9 cellular contexts compared by ENCODE assay signal in the genomic region with DNA sequence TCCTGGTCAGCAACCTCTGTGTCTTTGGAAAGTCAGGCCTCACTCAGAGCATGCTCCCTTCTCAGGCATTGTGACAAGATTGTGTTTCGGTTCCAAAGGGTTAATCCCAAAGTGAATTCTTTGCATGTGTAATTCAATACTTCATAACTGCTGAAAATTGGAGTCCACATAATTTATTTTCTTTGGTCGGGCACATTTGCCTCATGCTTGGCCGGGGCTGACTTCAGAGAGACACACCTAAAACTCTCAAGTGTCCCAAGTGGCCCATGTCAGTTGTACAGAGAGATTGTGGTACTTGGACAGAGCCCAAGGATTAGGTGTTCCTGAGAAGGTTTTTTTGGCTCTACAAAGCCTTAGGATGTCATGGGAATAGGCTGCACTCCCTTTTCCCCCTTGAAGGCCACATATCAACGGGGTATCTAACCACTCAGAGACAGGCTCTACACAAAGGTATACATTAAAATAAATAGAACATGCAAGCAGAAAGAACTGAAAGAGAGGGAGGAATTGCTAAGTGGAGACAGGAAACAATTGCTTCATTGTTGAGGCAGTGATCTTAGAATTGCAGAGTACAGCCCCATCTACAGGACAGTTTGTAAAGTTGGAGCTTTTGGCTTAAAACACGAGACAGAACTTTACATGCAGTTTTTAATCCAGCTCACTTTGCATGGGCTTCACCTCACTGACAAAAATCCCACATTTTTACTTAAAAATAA.
DNase-seq lines count a peak whose midpoint lies in the region; ATAC-seq, FAIRE-seq and TF ChIP-seq lines count a peak whose summit lies in the region.
"Had no signal": no experiment of that assay in that cellular context is flagged by ENCODE, and none has a peak within 500 bp of the region (broad histone marks: within the 10 kb centered on the region; RNA-seq: fewer than 3 reads in every experiment).

No MANE protein-coding gene starts in this region.

- H3K27ac ChIP-seq in WERI-Rb-1 (no peak overlapping the region), heart right ventricle (peak overlapping the region in 8 of 10 donors; percentile 27 to 81 (median 50))
- H3K27ac ChIP-seq: neutrophil had no signal

- peak; percentile 80 for FAIRE-seq in A204.1 (lab: Jason Lieb, UNC)

- ATAC-seq in GM18511 (IDR thresholded peaks at IDR 0.05; ENCODE audit: unreplicated experiment) (peak; percentile 39), HG02973 (IDR thresholded peaks at IDR 0.05; ENCODE audit: unreplicated experiment) (peak; percentile 14), heart right ventricle (peak; percentile 64 to 86 (median 82))

- WGBS in heart right ventricle, 2 donors = 12 to 14% methylated on average over 5 of the region's 5 CpGs

- TF ChIP-seq CTCF in WERI-Rb-1 (IDR thresholded peaks at IDR 0.05; ENCODE audit: low read depth, low read length) (peak; percentile 72), heart right ventricle (IDR thresholded peaks at IDR 0.05) (peak; percentile 25 to 70 (median 64))

- H3K27me3 ChIP-seq in WERI-Rb-1 (ENCODE audit: insufficient read depth, low read depth, severe bottlenecking) (no peaks in the 10 kb centered on the region), heart right ventricle (no peaks in the 10 kb centered on the region)

- H3K36me3 ChIP-seq in WERI-Rb-1 (no peaks in the 10 kb centered on the region), heart right ventricle (no peaks in the 10 kb centered on the region)
- H3K36me3 ChIP-seq: neutrophil had no signal

- intact Hi-C loops in heart right ventricle (cut with DNase I) = loop anchor here in 4 of 10 donors (5.0 to 10.0 kb wide), 3 partner anchors 1230 to 1367 kb away; a partner anchor contains a TSS

- H3K4me3 ChIP-seq in WERI-Rb-1 (ENCODE audit: low read depth, low read length) (no peak overlapping the region), heart right ventricle (peak overlapping the region in 3 of 10 donors; percentile 8 to 21 (median 19))

- no peaks in the 10 kb centered on the region for H3K9me3 ChIP-seq in WERI-Rb-1 (ENCODE audit: severe bottlenecking)
- no peaks in the 10 kb centered on the region for H3K9me3 ChIP-seq in heart right ventricle
- H3K9me3 ChIP-seq: neutrophil had no signal

- peaks cover 0 to 40% (median 20%) of the 10 kb centered on the region in 9 donors for H3K4me1 ChIP-seq in heart right ventricle

- DNase-seq in NCI-H2029 (lab: John Stamatoyannopoulos, UW) = peak; percentile 38
- no peak for DNase-seq in WERI-Rb-1
- DNase-seq in heart right ventricle = peak in 1 of 2 donors; percentile 26
- DNase-seq in retina = peak; percentile 72
- DNase-seq in activated CD8-positive, alpha-beta memory T cell treated with anti-CD3 and anti-CD28 coated beads for 24 hours = no peak

Comparison
In these comparisons a context has a peak if more than half of its experiments do, and no peak if none do; other contexts are left out.
1. ATAC-seq: peak in every context shown above with its lines; median percentile 82 in heart right ventricle; 39 in GM18511; 14 in HG02973.
2. DNase-seq: peak in NCI-H2029 (single experiment) and retina (single experiment); none in WERI-Rb-1 (single experiment) and activated CD8-positive, alpha-beta memory T cell treated with anti-CD3 and anti-CD28 coated beads for 24 hours (single experiment).